In genomic region chr11:9169595-9170295, GRCh38 we compare ENCODE assay signal across 13 cellular contexts.
DNase-seq lines count a peak whose midpoint lies in the region; ATAC-seq lines count a peak whose summit lies in the region.
"Had no signal": no experiment of that assay in that cellular context is flagged by ENCODE, and none has a peak within 500 bp of the region (broad histone marks: within the 10 kb centered on the region; RNA-seq: fewer than 3 reads in every experiment).

No MANE protein-coding gene starts in this region.

- DNase-seq in activated CD4-positive, alpha-beta T cell treated with anti-CD3 and anti-CD28 coated beads for 36 hours, result no peak
- DNase-seq in activated CD4-positive, alpha-beta T cell treated with anti-CD3 and anti-CD28 coated beads for 4 hours, result no peak
- no peak for DNase-seq in activated CD8-positive, alpha-beta T cell treated with anti-CD3 and anti-CD28 coated beads, Interleukin-2, amount 10 ng/mL, durations not matched to agents 7 days and 5 days
- peak; percentile 88 for DNase-seq in mesendoderm
- DNase-seq in putamen (ENCODE audit: low spot score), result no peak
- no peak for DNase-seq in NCI-H187 treated with DMSO at 0.1 percent for 48 hours (lab: John Stamatoyannopoulos, UW)
- DNase-seq: activated T-cell treated with anti-CD3 and anti-CD28 coated beads for 4 hours, midbrain, NCI-H1694 treated with DMSO at 0.1 percent for 48 hours had no signal

- H3K4me1 ChIP-seq in mesendoderm (ENCODE audit: control insufficient read depth, low read depth, low read length), result peaks cover 2% of the 10 kb centered on the region
- H3K4me1 ChIP-seq: parathyroid adenoma had no signal

- H3K79me2 ChIP-seq in mesendoderm (ENCODE audit: control insufficient read depth, insufficient read depth, low read length), result no peaks in the 10 kb centered on the region
- H3K79me2 ChIP-seq: parathyroid adenoma had no signal

- H3K27me3 Mint-ChIP-seq in activated CD4-positive, alpha-beta T cell treated with anti-CD3 and anti-CD28 coated beads for 36 hours, result no peaks in the 10 kb centered on the region
- H3K27me3 Mint-ChIP-seq in activated CD8-positive, alpha-beta T cell treated with anti-CD3 and anti-CD28 coated beads, Interleukin-2, amount 10 ng/mL, durations not matched to agents 7 days and 5 days (ENCODE audit: low read depth), result no peaks in the 10 kb centered on the region
- H3K27me3 Mint-ChIP-seq: dendritic cell treated with granulocyte-macrophage colony-stimulating factor and Interleukin-4, amounts not matched to agents 40 ng/mL and 50 ng/mL, for 4 days had no signal

- intact Hi-C loops in activated CD4-positive, alpha-beta T cell treated with anti-CD3 and anti-CD28 coated beads for 36 hours (cut with DNase I, micrococcal nuclease), result loop anchor here (5.0 to 10.0 kb wide), 5 partner anchors 38 to 575 kb away; partner anchors contain the start of gene IPO7 (in 1 of the 2)

- CTCF ChIA-PET in activated CD4-positive, alpha-beta T cell treated with anti-CD3 and anti-CD28 coated beads for 36 hours (lab: Charles Lee), result interaction anchor here (0.7 to 5.6 kb wide), 6 partner anchors 23 to 365 kb away, joined by 3 to 54 read pairs (median 3); no protein-coding TSS in a partner anchor
- CTCF ChIA-PET in activated CD8-positive, alpha-beta T cell treated with anti-CD3 and anti-CD28 coated beads, Interleukin-2, amount 10 ng/mL, durations not matched to agents 7 days and 5 days (lab: Charles Lee), result interaction anchor here (1.1 to 3.1 kb wide), 4 partner anchors 32 to 337 kb away, joined by 3 to 19 read pairs (median 4); no protein-coding TSS in a partner anchor

- no peak overlapping the region for H2BK5ac ChIP-seq in mesendoderm (ENCODE audit: low read length)

- no peak overlapping the region for H3K4me3 ChIP-seq in mesendoderm (ENCODE audit: low read length)

- H2BK15ac ChIP-seq in mesendoderm (replicated peaks; ENCODE audit: low read depth), result no peak overlapping the region

- H3K56ac ChIP-seq in mesendoderm (ENCODE audit: low read length), result no peak overlapping the region

- peak overlapping the region; percentile 26 for H3K27ac Mint-ChIP-seq in activated CD4-positive, alpha-beta T cell treated with anti-CD3 and anti-CD28 coated beads for 36 hours
- H3K27ac Mint-ChIP-seq in activated CD8-positive, alpha-beta T cell treated with anti-CD3 and anti-CD28 coated beads, Interleukin-2, amount 10 ng/mL, durations not matched to agents 7 days and 5 days, result peak overlapping the region; percentile 14
- H3K27ac Mint-ChIP-seq: dendritic cell treated with granulocyte-macrophage colony-stimulating factor and Interleukin-4, amounts not matched to agents 40 ng/mL and 50 ng/mL, for 4 days had no signal

- no peak overlapping the region for H3K4me3 Mint-ChIP-seq in activated CD4-positive, alpha-beta T cell treated with anti-CD3 and anti-CD28 coated beads for 36 hours
- H3K4me3 Mint-ChIP-seq in activated CD8-positive, alpha-beta T cell treated with anti-CD3 and anti-CD28 coated beads, Interleukin-2, amount 10 ng/mL, durations not matched to agents 7 days and 5 days, result no peak overlapping the region
- H3K4me3 Mint-ChIP-seq: dendritic cell treated with granulocyte-macrophage colony-stimulating factor and Interleukin-4, amounts not matched to agents 40 ng/mL and 50 ng/mL, for 4 days had no signal

- no peaks in the 10 kb centered on the region for H3K27me3 ChIP-seq in mesendoderm (ENCODE audit: insufficient read depth, low read length, poor library complexity)

- H3K4me2 ChIP-seq in mesendoderm (ENCODE audit: low read length), result no peak overlapping the region

- no peak overlapping the region for H3K4ac ChIP-seq in mesendoderm (ENCODE audit: low read depth, low read length)

- peaks cover 8% of the 10 kb centered on the region for H3K79me1 ChIP-seq in mesendoderm (ENCODE audit: low read length)

- H3K23ac ChIP-seq in mesendoderm (ENCODE audit: low read length), result no peak overlapping the region

- no peak overlapping the region for H2AK5ac ChIP-seq in mesendoderm (ENCODE audit: low read length)

- H4K8ac ChIP-seq in mesendoderm (ENCODE audit: low read depth, low read length), result no peak overlapping the region

- ATAC-seq in activated CD4-positive, alpha-beta T cell treated with anti-CD3 and anti-CD28 coated beads for 36 hours, result peak; percentile 73
- ATAC-seq in HG03354 (IDR thresholded peaks at IDR 0.05; ENCODE audit: poor library complexity, severe bottlenecking, unreplicated experiment) (peak; percentile 51), HG02981 (IDR thresholded peaks at IDR 0.05; ENCODE audit: unreplicated experiment) (no peak)
- ATAC-seq in activated CD8-positive, alpha-beta T cell treated with anti-CD3 and anti-CD28 coated beads, Interleukin-2, amount 10 ng/mL, durations not matched to agents 7 days and 5 days, result no peak

- POLR2A ChIA-PET in activated CD4-positive, alpha-beta T cell treated with anti-CD3 and anti-CD28 coated beads for 36 hours (lab: Charles Lee), result no interaction called here
- POLR2A ChIA-PET in activated CD8-positive, alpha-beta T cell treated with anti-CD3 and anti-CD28 coated beads, Interleukin-2, amount 10 ng/mL, durations not matched to agents 7 days and 5 days (lab: Charles Lee), result no interaction called here

- no peak overlapping the region for H3K18ac ChIP-seq in mesendoderm (ENCODE audit: low read length)

- H3K36me3 Mint-ChIP-seq in activated CD4-positive, alpha-beta T cell treated with anti-CD3 and anti-CD28 coated beads for 36 hours (ENCODE audit: low read depth), result peaks cover 42% of the 10 kb centered on the region
- H3K36me3 Mint-ChIP-seq in activated CD8-positive, alpha-beta T cell treated with anti-CD3 and anti-CD28 coated beads, Interleukin-2, amount 10 ng/mL, durations not matched to agents 7 days and 5 days (ENCODE audit: low read depth), result peaks cover 59% of the 10 kb centered on the region

- WGBS in mesendoderm (ENCODE audit: extremely low coverage, insufficient coverage, low lambda C conversion rate), result no CpG with 5 or more reads among the region's 7 CpGs

- H3K4me1 Mint-ChIP-seq in activated CD4-positive, alpha-beta T cell treated with anti-CD3 and anti-CD28 coated beads for 36 hours, result peaks cover 13% of the 10 kb centered on the region
- peaks cover 16% of the 10 kb centered on the region for H3K4me1 Mint-ChIP-seq in activated CD8-positive, alpha-beta T cell treated with anti-CD3 and anti-CD28 coated beads, Interleukin-2, amount 10 ng/mL, durations not matched to agents 7 days and 5 days (ENCODE audit: low read depth)

- H2BK120ac ChIP-seq in mesendoderm (ENCODE audit: low read depth, low read length), result no peak overlapping the region

- H3K27ac ChIP-seq in mesendoderm (ENCODE audit: low read depth, low read length), result no peak overlapping the region
- H3K27ac ChIP-seq: parathyroid adenoma had no signal

- peaks cover 3% of the 10 kb centered on the region for H3K36me3 ChIP-seq in mesendoderm (ENCODE audit: control insufficient read depth, insufficient read depth, low read length)

- H3K9ac ChIP-seq in mesendoderm (ENCODE audit: low read length), result no peak overlapping the region
- H3K9ac ChIP-seq: parathyroid adenoma had no signal

- H3K9me3 Mint-ChIP-seq in activated CD4-positive, alpha-beta T cell treated with anti-CD3 and anti-CD28 coated beads for 36 hours (ENCODE audit: low read depth), result no peaks in the 10 kb centered on the region
- H3K9me3 Mint-ChIP-seq in activated CD8-positive, alpha-beta T cell treated with anti-CD3 and anti-CD28 coated beads, Interleukin-2, amount 10 ng/mL, durations not matched to agents 7 days and 5 days (ENCODE audit: insufficient read depth), result no peaks in the 10 kb centered on the region
- H3K9me3 Mint-ChIP-seq: dendritic cell treated with granulocyte-macrophage colony-stimulating factor and Interleukin-4, amounts not matched to agents 40 ng/mL and 50 ng/mL, for 4 days had no signal

- no peak overlapping the region for H4K5ac ChIP-seq in mesendoderm (ENCODE audit: low read length)

Comparison
In these comparisons a context has a peak if more than half of its experiments do, and no peak if none do; other contexts are left out.
1. ATAC-seq: peak in activated CD4-positive, alpha-beta T cell treated with anti-CD3 and anti-CD28 coated beads for 36 hours (single experiment) and HG03354 (single experiment); none in activated CD8-positive, alpha-beta T cell treated with anti-CD3 and anti-CD28 coated beads, Interleukin-2, amount 10 ng/mL, durations not matched to agents 7 days and 5 days (single experiment) and HG02981 (single experiment).